8 cellular contexts compared by ENCODE assay signal in the genomic region with DNA sequence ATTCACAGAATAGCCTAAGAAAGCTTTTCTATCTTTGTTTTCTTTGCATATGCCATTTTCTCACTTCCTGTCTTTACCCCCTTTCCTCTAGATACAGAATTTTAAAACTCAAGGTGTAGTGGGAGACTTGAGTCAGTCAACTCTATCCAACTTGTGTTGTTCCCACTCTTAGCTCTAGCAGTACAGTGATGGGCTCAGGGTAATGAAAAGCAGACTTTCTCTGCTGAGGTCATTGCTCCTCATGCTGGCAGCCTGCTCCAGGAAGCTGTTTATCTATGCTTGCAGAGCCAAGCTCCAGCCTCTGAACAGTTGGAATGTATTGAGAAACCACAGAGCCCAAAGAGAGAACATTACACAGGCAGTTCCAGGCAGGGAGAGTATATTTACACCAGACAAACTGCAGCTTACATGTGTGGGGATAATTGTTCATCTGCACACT.
DNase-seq lines count a peak whose midpoint lies in the region; ATAC-seq and TF ChIP-seq lines count a peak whose summit lies in the region.

No MANE protein-coding gene starts in this region.

- H3K4me3 Mint-ChIP-seq in activated naive CD4-positive, alpha-beta T cell treated with anti-CD3 and anti-CD28 coated beads for 36 hours = no peak overlapping the region
- H3K4me3 Mint-ChIP-seq in activated naive CD4-positive, alpha-beta T cell treated with anti-CD3 and anti-CD28 coated beads, Interleukin-2, amount 10 ng/mL, durations not matched to agents 7 days and 5 days = no peak overlapping the region

- peaks cover 22% of the 10 kb centered on the region for H3K4me1 ChIP-seq in vagina

- no peak for ATAC-seq in HG02852 (IDR thresholded peaks at IDR 0.05; ENCODE audit: unreplicated experiment)

- CTCF ChIA-PET in activated naive CD4-positive, alpha-beta T cell treated with anti-CD3 and anti-CD28 coated beads for 36 hours (lab: Charles Lee) = interaction anchor here (0.7 kb wide), 1 partner anchor 149 kb away, joined by 3 read pairs; no protein-coding TSS in a partner anchor
- CTCF ChIA-PET in activated naive CD4-positive, alpha-beta T cell treated with anti-CD3 and anti-CD28 coated beads, Interleukin-2, amount 10 ng/mL, durations not matched to agents 7 days and 5 days (lab: Charles Lee) = no interaction called here

- H3K36me3 Mint-ChIP-seq in activated naive CD4-positive, alpha-beta T cell treated with anti-CD3 and anti-CD28 coated beads for 36 hours (ENCODE audit: low read depth) = peaks cover 2% of the 10 kb centered on the region
- H3K36me3 Mint-ChIP-seq in activated naive CD4-positive, alpha-beta T cell treated with anti-CD3 and anti-CD28 coated beads, Interleukin-2, amount 10 ng/mL, durations not matched to agents 7 days and 5 days = no peaks in the 10 kb centered on the region

- H3K9me3 ChIP-seq in vagina = no peaks in the 10 kb centered on the region

- no peaks in the 10 kb centered on the region for H3K36me3 ChIP-seq in vagina

- H3K9me3 Mint-ChIP-seq in activated naive CD4-positive, alpha-beta T cell treated with anti-CD3 and anti-CD28 coated beads for 36 hours = no peaks in the 10 kb centered on the region
- H3K9me3 Mint-ChIP-seq in activated naive CD4-positive, alpha-beta T cell treated with anti-CD3 and anti-CD28 coated beads, Interleukin-2, amount 10 ng/mL, durations not matched to agents 7 days and 5 days = no peaks in the 10 kb centered on the region

- no peak overlapping the region for H3K4me3 ChIP-seq in coronary artery
- no peak overlapping the region for H3K4me3 ChIP-seq in lower leg skin (ENCODE audit: low read depth, poor library complexity, severe bottlenecking)
- no peak overlapping the region for H3K4me3 ChIP-seq in vagina

- intact Hi-C loops in activated naive CD4-positive, alpha-beta T cell treated with anti-CD3 and anti-CD28 coated beads for 36 hours (cut with micrococcal nuclease) = no loop called here
- intact Hi-C loops in lower leg skin (cut with DNase I; ENCODE audit: low total_unique reads) = no loop called here
- intact Hi-C loops in vagina (cut with DNase I) = no loop called here

- H3K27me3 ChIP-seq in vagina = no peaks in the 10 kb centered on the region

- DNase-seq in activated naive CD4-positive, alpha-beta T cell treated with anti-CD3 and anti-CD28 coated beads for 36 hours = peak; percentile 18
- DNase-seq in activated naive CD4-positive, alpha-beta T cell treated with anti-CD3 and anti-CD28 coated beads, Interleukin-2, amount 10 ng/mL, durations not matched to agents 7 days and 5 days = no peak
- DNase-seq in NOMO-1 treated with dmso at 0.1 percent for 144 hours (lab: John Stamatoyannopoulos, UW; ENCODE audit: unreplicated experiment) = peak; percentile 22
- peak; percentile 74 for DNase-seq in coronary artery (ENCODE audit: low spot score)
- peak; percentile 87 to 90 for DNase-seq in lower leg skin (ENCODE audit: low spot score in 2 of 2)
- DNase-seq in vagina (ENCODE audit: extremely low spot score in 2 of 2) = peak in 1 of 2 donors; percentile 93
- no peak for DNase-seq in NK-92 treated with Interleukin-12 subunit alpha and Interleukin-12 subunit beta, amount 100 ng/mL, for 24 hours (lab: John Stamatoyannopoulos, UW)

- TF ChIP-seq POLR2A in lower leg skin (IDR thresholded peaks at IDR 0.05) (no peak), vagina (IDR thresholded peaks at IDR 0.05) (no peak)

- no peaks in the 10 kb centered on the region for H3K27me3 Mint-ChIP-seq in activated naive CD4-positive, alpha-beta T cell treated with anti-CD3 and anti-CD28 coated beads for 36 hours (ENCODE audit: low read depth)
- H3K27me3 Mint-ChIP-seq in activated naive CD4-positive, alpha-beta T cell treated with anti-CD3 and anti-CD28 coated beads, Interleukin-2, amount 10 ng/mL, durations not matched to agents 7 days and 5 days = no peaks in the 10 kb centered on the region

- H3K4me1 Mint-ChIP-seq in activated naive CD4-positive, alpha-beta T cell treated with anti-CD3 and anti-CD28 coated beads for 36 hours (ENCODE audit: low read depth) = peaks cover 32% of the 10 kb centered on the region
- H3K4me1 Mint-ChIP-seq in activated naive CD4-positive, alpha-beta T cell treated with anti-CD3 and anti-CD28 coated beads, Interleukin-2, amount 10 ng/mL, durations not matched to agents 7 days and 5 days = peaks cover 6% of the 10 kb centered on the region

- no peak overlapping the region for H3K27ac Mint-ChIP-seq in activated naive CD4-positive, alpha-beta T cell treated with anti-CD3 and anti-CD28 coated beads for 36 hours
- no peak overlapping the region for H3K27ac Mint-ChIP-seq in activated naive CD4-positive, alpha-beta T cell treated with anti-CD3 and anti-CD28 coated beads, Interleukin-2, amount 10 ng/mL, durations not matched to agents 7 days and 5 days

- TF ChIP-seq CTCF in coronary artery (IDR thresholded peaks at IDR 0.05) (no peak), lower leg skin (IDR thresholded peaks at IDR 0.05) (no peak), vagina (IDR thresholded peaks at IDR 0.05) (no peak)

- H3K27ac ChIP-seq in coronary artery (peak overlapping the region in 1 of 2 donors; percentile 53), vagina (peak overlapping the region; percentile 30)

Comparison
In these comparisons a context has a peak if more than half of its experiments do, and no peak if none do; other contexts are left out.
1. DNase-seq: peak in activated naive CD4-positive, alpha-beta T cell treated with anti-CD3 and anti-CD28 coated beads for 36 hours (single experiment), NOMO-1 treated with dmso at 0.1 percent for 144 hours (single experiment), coronary artery (single experiment) and lower leg skin (2 of 2); none in activated naive CD4-positive, alpha-beta T cell treated with anti-CD3 and anti-CD28 coated beads, Interleukin-2, amount 10 ng/mL, durations not matched to agents 7 days and 5 days (single experiment) and NK-92 treated with Interleukin-12 subunit alpha and Interleukin-12 subunit beta, amount 100 ng/mL, for 24 hours (single experiment).